1 cellular context compared by ENCODE assay signal in genomic region chr15:70703066-70703465, GRCh38.
TF ChIP-seq lines count a peak whose summit lies in the region.

No MANE protein-coding gene starts in this region.

TF ChIP-seq in IMR-90, 13 proteins besides CTCF, POLR2A, EP300 and RAD21 (continued from another document):
- no peak for TF ChIP-seq ELK1 (IDR thresholded peaks at IDR 0.05; ENCODE audit: borderline replicate concordance, low read depth, low read length)
